ENCODE assay signal across 8 cellular contexts in genomic region chr11:78310500-78310909, GRCh38.
DNase-seq lines count a peak whose midpoint lies in the region; ATAC-seq and TF ChIP-seq lines count a peak whose summit lies in the region.

No MANE protein-coding gene starts in this region.

- CTCF ChIA-PET in activated CD4-positive, alpha-beta T cell treated with anti-CD3 and anti-CD28 coated beads, Interleukin-2, amount 10 ng/mL, durations not matched to agents 7 days and 5 days (lab: Charles Lee) = interaction anchor here (0.9 to 1.8 kb wide), 5 partner anchors 12 to 108 kb away, joined by 3 to 9 read pairs (median 5); no protein-coding TSS in a partner anchor

- no peak overlapping the region for H3K4me3 ChIP-seq in muscle layer of duodenum (ENCODE audit: low read depth in 1 of 2, low read length in 2 of 2)

- no peak for TF ChIP-seq CTCF in GM13977 (IDR thresholded peaks at IDR 0.05; ENCODE audit: extremely low read depth, insufficient read depth, missing control alignments)

- peaks cover 12% of the 10 kb centered on the region for H3K36me3 Mint-ChIP-seq in activated CD4-positive, alpha-beta T cell treated with anti-CD3 and anti-CD28 coated beads, Interleukin-2, amount 10 ng/mL, durations not matched to agents 7 days and 5 days (ENCODE audit: low read depth)

- H3K27me3 Mint-ChIP-seq in activated CD4-positive, alpha-beta T cell treated with anti-CD3 and anti-CD28 coated beads, Interleukin-2, amount 10 ng/mL, durations not matched to agents 7 days and 5 days = no peaks in the 10 kb centered on the region

- POLR2A ChIA-PET in activated CD4-positive, alpha-beta T cell treated with anti-CD3 and anti-CD28 coated beads, Interleukin-2, amount 10 ng/mL, durations not matched to agents 7 days and 5 days (lab: Charles Lee) = no interaction called here

- no peaks in the 10 kb centered on the region for H3K36me3 ChIP-seq in muscle layer of duodenum (ENCODE audit: control insufficient read depth in 1 of 2, insufficient read depth in 2 of 2, low read length in 2 of 2)

- no peaks in the 10 kb centered on the region for H3K9me3 Mint-ChIP-seq in activated CD4-positive, alpha-beta T cell treated with anti-CD3 and anti-CD28 coated beads, Interleukin-2, amount 10 ng/mL, durations not matched to agents 7 days and 5 days

- peaks cover 39% of the 10 kb centered on the region for H3K4me1 Mint-ChIP-seq in activated CD4-positive, alpha-beta T cell treated with anti-CD3 and anti-CD28 coated beads, Interleukin-2, amount 10 ng/mL, durations not matched to agents 7 days and 5 days

- H3K27ac Mint-ChIP-seq in activated CD4-positive, alpha-beta T cell treated with anti-CD3 and anti-CD28 coated beads, Interleukin-2, amount 10 ng/mL, durations not matched to agents 7 days and 5 days = no peak overlapping the region

- H3K9me3 ChIP-seq in muscle layer of duodenum (ENCODE audit: control insufficient read depth in 1 of 2, low read length in 2 of 2) = no peaks in the 10 kb centered on the region

- peaks cover 24 to 34% of the 10 kb centered on the region in 2 donors for H3K4me1 ChIP-seq in muscle layer of duodenum (ENCODE audit: control insufficient read depth in 1 of 2, insufficient read depth in 2 of 2, low read length in 2 of 2)

- in situ Hi-C loops in GM13977 (cut with MboI; ENCODE audit: low pct_unique_long_range_greater_than_20kb, low sequenced_read_pairs, unreplicated experiment) = no loop called here

- H3K4me3 Mint-ChIP-seq in activated CD4-positive, alpha-beta T cell treated with anti-CD3 and anti-CD28 coated beads, Interleukin-2, amount 10 ng/mL, durations not matched to agents 7 days and 5 days = no peak overlapping the region

- ATAC-seq in HG02610 (IDR thresholded peaks at IDR 0.05; ENCODE audit: unreplicated experiment) = peak; percentile 64

- peak; percentile 80 for DNase-seq in GM13977 (ENCODE audit: low spot score)
- DNase-seq in RPMI8226 = peak; percentile 79
- DNase-seq in dermis blood vessel endothelial cell = no peak
- no peak for DNase-seq in cerebellum (ENCODE audit: low spot score)
- DNase-seq in activated CD4-positive, alpha-beta T cell treated with anti-CD3 and anti-CD28 coated beads, Interleukin-2, amount 10 ng/mL, durations not matched to agents 7 days and 5 days = no peak
- no peak for DNase-seq in NCI-H1436 treated with DMSO at 0.1 percent for 48 hours (lab: John Stamatoyannopoulos, UW)

- no peaks in the 10 kb centered on the region for H3K27me3 ChIP-seq in muscle layer of duodenum (ENCODE audit: low read depth, low read length)

- peak overlapping the region; percentile 16 for H3K27ac ChIP-seq in muscle layer of duodenum (ENCODE audit: low read length)

Comparison
In these comparisons a context has a peak if more than half of its experiments do, and no peak if none do; other contexts are left out.
1. DNase-seq: peak in GM13977 (single experiment) and RPMI8226 (single experiment); none in dermis blood vessel endothelial cell (single experiment), cerebellum (single experiment), activated CD4-positive, alpha-beta T cell treated with anti-CD3 and anti-CD28 coated beads, Interleukin-2, amount 10 ng/mL, durations not matched to agents 7 days and 5 days (single experiment) and NCI-H1436 treated with DMSO at 0.1 percent for 48 hours (single experiment).